In the genomic region with DNA sequence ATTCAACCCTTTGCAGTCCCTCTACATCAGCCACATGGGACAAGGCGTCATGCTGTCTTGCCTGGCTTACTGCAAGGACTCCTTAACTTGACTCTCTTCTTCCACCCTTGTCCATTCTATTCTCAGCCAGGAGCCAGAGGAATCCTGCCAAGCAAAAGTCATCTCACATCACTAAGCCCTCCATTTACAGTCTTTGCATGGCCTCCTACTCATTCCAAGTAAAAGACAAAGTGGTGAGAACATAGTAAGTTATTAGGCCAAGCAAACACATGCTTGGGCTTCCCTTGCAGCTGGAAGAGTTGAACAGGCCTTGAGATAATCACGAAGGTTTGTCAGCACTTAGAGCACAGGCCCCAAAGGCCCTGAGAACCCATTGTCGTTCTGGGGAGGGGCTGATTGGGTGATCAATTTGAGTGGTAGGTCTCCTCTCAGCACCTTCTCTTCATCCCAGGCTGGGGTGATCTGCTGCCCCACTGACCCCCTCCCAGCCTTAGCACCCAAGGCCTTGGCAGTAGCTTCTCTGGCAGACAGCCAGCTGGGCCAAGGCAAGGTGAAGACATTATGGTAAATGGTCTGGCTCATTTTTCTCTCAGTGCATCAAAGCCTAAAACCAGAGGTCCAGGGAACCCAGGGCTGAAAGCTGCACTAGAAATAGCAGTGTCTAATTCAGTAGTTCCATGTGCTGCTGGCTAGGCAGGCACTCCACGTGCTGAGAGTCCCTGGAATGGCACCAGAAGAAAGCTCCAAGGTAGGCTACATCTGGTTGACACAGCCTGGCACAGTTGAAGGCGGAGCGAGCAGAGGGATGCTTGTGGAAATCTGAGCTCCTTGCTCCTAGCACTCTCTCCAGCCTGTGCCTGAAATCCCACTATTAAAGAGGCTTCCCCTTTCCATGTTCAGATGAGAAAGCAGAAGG, we compare ENCODE assay signal across 18 cellular contexts.
"Had no signal": no experiment of that assay in that cellular context is flagged by ENCODE, and none has a peak within 500 bp of the region (broad histone marks: within the 10 kb centered on the region; RNA-seq: fewer than 3 reads in every experiment).

No MANE protein-coding gene starts in this region.

- H3K27me3 ChIP-seq: body of pancreas, tibial nerve, uterus had no signal

- ATAC-seq: activated CD8-positive, alpha-beta T cell treated with anti-CD3 and anti-CD28 coated beads for 36 hours; body of pancreas; left lobe of liver; stimulated activated naive CD8-positive, alpha-beta T cell treated with anti-CD3 and anti-CD28 coated beads, Interleukin-15, Interleukin-2, amounts not matched to agents 100 U/mL and 50 U/mL, for 24 hours had no signal

- H3K4me3 ChIP-seq: body of pancreas, skin epidermis, tibial nerve, uterus had no signal

- H3K36me3 ChIP-seq: tibial nerve, uterus had no signal

- H3K9me3 ChIP-seq: body of pancreas, tibial nerve, uterus had no signal

- H3K4me1 ChIP-seq: body of pancreas, tibial nerve, uterus had no signal

- DNase-seq: activated CD4-positive, alpha-beta T cell treated with anti-CD3 and anti-CD28 coated beads, Interleukin-2, amount 10 ng/mL, durations not matched to agents 24 days and 14 days; activated CD8-positive, alpha-beta T cell treated with anti-CD3 and anti-CD28 coated beads for 36 hours; activated naive CD4-positive, alpha-beta T cell treated with Interleukin-2 at 50 U/mL for 16 hours; activated naive CD8-positive, alpha-beta T cell treated with anti-CD3 and anti-CD28 coated beads, Interleukin-2, amount 10 ng/mL, durations not matched to agents 7 days and 5 days; activated T-cell treated with anti-CD3 and anti-CD28 coated beads, Interleukin-2, amount 50 U/mL, for 24 hours; caudate nucleus; foreskin fibroblast; hypothalamus; mammary epithelial cell; midbrain; nephron progenitor cell; stimulated activated naive CD8-positive, alpha-beta T cell treated with anti-CD3 and anti-CD28 coated beads, Interleukin-15, Interleukin-2, amounts not matched to agents 100 U/mL and 50 U/mL, for 24 hours; T1000; uterus had no signal

- H3K27ac ChIP-seq: body of pancreas, skin epidermis, tibial nerve, uterus had no signal
